ENCODE assay signal across 8 cellular contexts in the genomic region with DNA sequence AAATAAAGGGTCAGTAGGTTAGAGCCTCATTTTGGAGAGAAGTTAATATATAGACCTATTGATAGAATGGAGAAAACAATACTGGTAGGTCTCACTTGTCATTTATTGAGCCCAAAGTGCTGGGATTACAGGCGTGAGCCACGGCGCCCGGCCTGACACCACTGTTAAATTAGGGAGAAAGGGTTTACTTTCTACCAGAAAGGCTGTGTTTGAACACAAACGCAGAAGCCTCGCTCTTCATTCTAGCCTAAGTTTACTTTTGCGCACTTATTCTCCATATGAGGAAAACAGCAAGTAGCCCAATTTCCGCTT. TPM values are rescaled to one million over a fixed set of nuclear protein-coding genes. Genes with fewer than 3 reads are reported as not detected.
DNase-seq lines count a peak whose midpoint lies in the region; ATAC-seq and TF ChIP-seq lines count a peak whose summit lies in the region.

No MANE protein-coding gene starts in this region.

- H3K4me3 Mint-ChIP-seq in CD8-positive, alpha-beta memory T cell, result peak overlapping the region; percentile 94 to 100 (median 99)

- intact Hi-C loops in PC-3 (cut with micrococcal nuclease), result no loop called here

- TF ChIP-seq CTCF in PC-3 (conservative IDR thresholded peaks at IDR 0.05; ENCODE audit: low read depth, low read length) (no peak), epithelial cell of esophagus (IDR thresholded peaks at IDR 0.05; ENCODE audit: insufficient read depth, low read depth, low read length, missing control alignments) (no peak), parathyroid adenoma (IDR thresholded peaks at IDR 0.05) (no peak)

- no peaks in the 10 kb centered on the region for H3K27me3 ChIP-seq in CD8-positive, alpha-beta memory T cell (ENCODE audit: insufficient read depth, low read length, poor library complexity, severe bottlenecking)
- H3K27me3 ChIP-seq in PC-3 (ENCODE audit: low read length), result no peaks in the 10 kb centered on the region
- no peaks in the 10 kb centered on the region for H3K27me3 ChIP-seq in parathyroid adenoma (ENCODE audit: control insufficient read depth, insufficient read depth, low read length)

- peaks cover 19% of the 10 kb centered on the region for H3K4me1 ChIP-seq in CD8-positive, alpha-beta memory T cell (ENCODE audit: insufficient read depth, low read length)
- H3K4me1 ChIP-seq in PC-3 (ENCODE audit: insufficient read depth, low read length) (peaks cover 7% of the 10 kb centered on the region), parathyroid adenoma (no peaks in the 10 kb centered on the region)

- H3K4me3 ChIP-seq in CD8-positive, alpha-beta memory T cell (ENCODE audit: low read length), result peak overlapping the region; percentile 79
- H3K4me3 ChIP-seq in PC-3 (ENCODE audit: low read length) (peak overlapping the region; percentile 85), epithelial cell of esophagus (ENCODE audit: low read length) (peak overlapping the region; percentile 65), parathyroid adenoma (ENCODE audit: low read depth, low read length) (peak overlapping the region; percentile 98)

- CTCF ChIA-PET in CD8-positive, alpha-beta memory T cell (lab: Charles Lee), result interaction anchor here (1.0 to 1.7 kb wide), 2 partner anchors 18 to 65 kb away, joined by 3 to 5 read pairs; no protein-coding TSS in a partner anchor
- CTCF ChIA-PET in PC-3 (lab: Charles Lee), result no interaction called here

- BruUV-seq in PC-3 (replicated peaks; lab: Mats Ljungman, UMichigan), result no TSS peak

- peaks cover 44% of the 10 kb centered on the region for H3K79me2 ChIP-seq in PC-3 (ENCODE audit: low read length)
- peaks cover 5% of the 10 kb centered on the region for H3K79me2 ChIP-seq in parathyroid adenoma

- no peaks in the 10 kb centered on the region for H3K9me3 ChIP-seq in CD8-positive, alpha-beta memory T cell (ENCODE audit: low read length)
- H3K9me3 ChIP-seq in PC-3 (ENCODE audit: low read length) (no peaks in the 10 kb centered on the region), parathyroid adenoma (ENCODE audit: control insufficient read depth, low read length) (no peaks in the 10 kb centered on the region)

- peaks cover 8% of the 10 kb centered on the region for H3K36me3 ChIP-seq in CD8-positive, alpha-beta memory T cell (ENCODE audit: insufficient read depth, low read length)
- H3K36me3 ChIP-seq in PC-3 (ENCODE audit: low read depth, low read length) (peaks cover 16% of the 10 kb centered on the region), parathyroid adenoma (ENCODE audit: control insufficient read depth, insufficient read depth, low read length) (no peaks in the 10 kb centered on the region)

- peak overlapping the region; percentile 97 for H3K27ac ChIP-seq in CD8-positive, alpha-beta memory T cell (ENCODE audit: low read depth, low read length)
- peak overlapping the region; percentile 80 for H3K27ac ChIP-seq in PC-3 (ENCODE audit: low read length)
- peak overlapping the region; percentile 81 for H3K27ac ChIP-seq in parathyroid adenoma

- H3K9ac ChIP-seq in PC-3 (ENCODE audit: low read length), result peak overlapping the region; percentile 93
- no peak overlapping the region for H3K9ac ChIP-seq in parathyroid adenoma

- H4K20me1 ChIP-seq in PC-3 (ENCODE audit: low read length), result no peaks in the 10 kb centered on the region

- H2AFZ ChIP-seq in PC-3 (ENCODE audit: low read length), result peak overlapping the region; percentile 79
- H2AFZ ChIP-seq in parathyroid adenoma, result peak overlapping the region; percentile 91

- POLR2A ChIA-PET in CD8-positive, alpha-beta memory T cell (lab: Charles Lee), result interaction anchor here (0.5 to 1.6 kb wide), 3 partner anchors 35 to 48 kb away, joined by 3 to 11 read pairs (median 4); a partner anchor contains a TSS
- POLR2A ChIA-PET in PC-3 (lab: Charles Lee; ENCODE audit: unreplicated experiment), result interaction anchor here (0.5 to 0.6 kb wide), 3 partner anchors 38 to 129 kb away, joined by 5 to 8 read pairs (median 7); a partner anchor contains a TSS

- no peaks in the 10 kb centered on the region for H3K9me2 ChIP-seq in PC-3 (replicated peaks; ENCODE audit: low read length)

- DNase-seq in CD8-positive, alpha-beta memory T cell, result no peak
- DNase-seq in PC-3 (peak; percentile 9), epithelial cell of esophagus (ENCODE audit: low read depth) (no peak), NK-92 (lab: John Stamatoyannopoulos, UW; ENCODE audit: unreplicated experiment) (no peak), NCI-H748 (lab: John Stamatoyannopoulos, UW; ENCODE audit: unreplicated experiment) (no peak), MV-4-11 (lab: John Stamatoyannopoulos, UW) (no peak)

- H3F3A ChIP-seq in PC-3 (ENCODE audit: low read length, unreplicated experiment), result no peaks in the 10 kb centered on the region

- H3K27ac Mint-ChIP-seq in CD8-positive, alpha-beta memory T cell, result peak overlapping the region; percentile 47 to 100 (median 99)

- peaks cover 27 to 43% (median 32%) of the 10 kb centered on the region in 3 donors for H3K4me1 Mint-ChIP-seq in CD8-positive, alpha-beta memory T cell

- peaks cover 0 to 4% of the 10 kb centered on the region in 2 donors for H3K27me3 Mint-ChIP-seq in CD8-positive, alpha-beta memory T cell

- ATAC-seq in PC-3, result no peak
- ATAC-seq in GM18870 (IDR thresholded peaks at IDR 0.05; ENCODE audit: unreplicated experiment), result no peak

- H3K4me2 ChIP-seq in PC-3 (ENCODE audit: low read length), result peak overlapping the region; percentile 92
- H3K4me2 ChIP-seq in parathyroid adenoma (ENCODE audit: low read length), result peak overlapping the region; percentile 55

- H3K9me3 Mint-ChIP-seq in CD8-positive, alpha-beta memory T cell, result no peaks in the 10 kb centered on the region

- H3K36me3 Mint-ChIP-seq in CD8-positive, alpha-beta memory T cell, result peaks cover 0 to 26% (median 6%) of the 10 kb centered on the region in 3 donors

RNA-seq across cellular contexts. Expression of a gene that starts 0.7 kb away (rescaled TPM):
- total RNA-seq in CD8-positive, alpha-beta memory T cell, result 10 to 100 TPM; 75.2 to 79.8 TPM
- polyA plus RNA-seq in CD8-positive, alpha-beta memory T cell, result 20.3 TPM
- total RNA-seq in PC-3 (2014; rRNA removed), result 73.0 and 73.5 TPM in 2 replicates

RNA-seq across cellular contexts. Expression of a gene that starts 27.0 kb away (rescaled TPM):
- total RNA-seq in CD8-positive, alpha-beta memory T cell, result 10 to 100 TPM; 76.9 to 81.0 TPM
- polyA plus RNA-seq in CD8-positive, alpha-beta memory T cell, result 80.1 TPM
- total RNA-seq in PC-3 (2014; rRNA removed), result 109 and 124 TPM in 2 replicates

RNA-seq across cellular contexts. Expression of a gene that starts 38.3 kb away (rescaled TPM):
- total RNA-seq in CD8-positive, alpha-beta memory T cell, result 1 to 10 TPM in 1 of 2 experiments, under 1 TPM in 1; 0.81 to 1.7 TPM
- polyA plus RNA-seq in CD8-positive, alpha-beta memory T cell, result 0.60 TPM
- 19.0 and 27.0 TPM in 2 replicates for total RNA-seq in PC-3 (2014; rRNA removed)

RNA-seq across cellular contexts. Expression of a gene that starts 43.3 kb away (rescaled TPM):
- 10 to 100 TPM; 24.1 to 26.4 TPM for total RNA-seq in CD8-positive, alpha-beta memory T cell
- polyA plus RNA-seq in CD8-positive, alpha-beta memory T cell, result 40.5 TPM
- total RNA-seq in PC-3 (2014; rRNA removed), result 12.5 and 12.6 TPM in 2 replicates

RNA-seq across cellular contexts. Expression of a gene that starts 48.0 kb away (rescaled TPM):
- total RNA-seq in CD8-positive, alpha-beta memory T cell, result under 1 TPM; 0.60 to 0.61 TPM
- polyA plus RNA-seq in CD8-positive, alpha-beta memory T cell, result 4.0 TPM
- 0.98 TPM in 1 of 2 replicates, not detected in the other for total RNA-seq in PC-3 (2014; rRNA removed)
